ENCODE assay signal across 16 cellular contexts in the genomic region with DNA sequence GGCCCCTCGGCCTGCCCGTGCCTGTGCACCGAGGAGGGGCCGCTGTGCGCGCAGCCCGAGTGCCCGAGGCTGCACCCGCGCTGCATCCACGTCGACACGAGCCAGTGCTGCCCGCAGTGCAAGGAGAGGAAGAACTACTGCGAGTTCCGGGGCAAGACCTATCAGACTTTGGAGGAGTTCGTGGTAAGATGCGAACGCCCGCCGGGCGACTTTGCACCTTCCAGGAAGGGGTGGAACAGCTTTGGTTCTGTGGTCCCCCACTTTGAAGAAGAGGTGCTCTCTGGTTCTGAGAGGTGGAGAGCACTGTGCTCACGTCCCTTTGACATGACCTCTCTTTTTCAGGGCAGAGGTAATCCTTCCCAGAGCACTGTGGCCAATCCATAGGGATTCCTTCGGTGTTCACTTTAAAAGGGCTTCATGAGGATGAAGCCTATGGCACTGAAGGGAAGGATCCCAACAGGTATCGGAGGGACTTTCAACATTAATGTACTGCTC. TPM values are rescaled to one million over a fixed set of nuclear protein-coding genes. Genes with fewer than 3 reads are reported as not detected.
DNase-seq lines count a peak whose midpoint lies in the region; ATAC-seq and TF ChIP-seq lines count a peak whose summit lies in the region.
"Had no signal": no experiment of that assay in that cellular context is flagged by ENCODE, and none has a peak within 500 bp of the region (broad histone marks: within the 10 kb centered on the region; RNA-seq: fewer than 3 reads in every experiment).

No MANE protein-coding gene starts in this region.

- H4K20me1 ChIP-seq in SK-N-SH (ENCODE audit: insufficient read depth), result peaks cover 4% of the 10 kb centered on the region; the same call in 1 of the 2 replicates

- TF ChIP-seq CTCF in SK-N-SH (IDR thresholded peaks at IDR 0.05), result no peak
- TF ChIP-seq CTCF in esophagus squamous epithelium (IDR thresholded peaks at IDR 0.05), result no peak
- TF ChIP-seq CTCF in nephron (IDR thresholded peaks at IDR 0.05; ENCODE audit: unreplicated experiment in 3 of 3), result no peak
- no peak for TF ChIP-seq CTCF in type B pancreatic cell (conservative IDR thresholded peaks at IDR 0.05)

- CTCF ChIA-PET in SK-N-SH (lab: Yijun Ruan, JAX), result no interaction called here

- H3K4me3 ChIP-seq in SK-N-SH (ENCODE audit: low read depth in 2 of 2, low read length in 1 of 2) (no peak overlapping the region), esophagus squamous epithelium (peak overlapping the region; percentile 42 to 65 (median 54))
- H3K4me3 ChIP-seq: thyroid gland had no signal

- H3K9me3 ChIP-seq in SK-N-SH, result no peaks in the 10 kb centered on the region
- no peaks in the 10 kb centered on the region for H3K9me3 ChIP-seq in esophagus squamous epithelium
- H3K9me3 ChIP-seq: thyroid gland had no signal

- no peak overlapping the region for H3K27ac Mint-ChIP-seq in nephron
- no peak overlapping the region for H3K27ac Mint-ChIP-seq in type B pancreatic cell
- H3K27ac Mint-ChIP-seq: activated naive CD4-positive, alpha-beta T cell treated with anti-CD3 and anti-CD28 coated beads, Interleukin-2, amount 10 ng/mL, durations not matched to agents 7 days and 5 days; dendritic cell treated with granulocyte-macrophage colony-stimulating factor and Interleukin-4, amounts not matched to agents 40 ng/mL and 50 ng/mL, for 4 days; memory B cell had no signal

- no peaks in the 10 kb centered on the region for H3F3A ChIP-seq in SK-N-SH (replicated peaks; ENCODE audit: insufficient read depth)

- H3K4me3 Mint-ChIP-seq in nephron (peak overlapping the region; percentile 76 to 86 (median 78)), type B pancreatic cell (peak overlapping the region; percentile 60)
- H3K4me3 Mint-ChIP-seq: activated naive CD4-positive, alpha-beta T cell treated with anti-CD3 and anti-CD28 coated beads, Interleukin-2, amount 10 ng/mL, durations not matched to agents 7 days and 5 days; memory B cell had no signal

- H3K36me3 Mint-ChIP-seq in nephron (ENCODE audit: low read depth), result no peaks in the 10 kb centered on the region
- H3K36me3 Mint-ChIP-seq in type B pancreatic cell, result no peaks in the 10 kb centered on the region

- H3K27me3 ChIP-seq in SK-N-SH (ENCODE audit: insufficient read depth), result peaks cover 65% of the 10 kb centered on the region
- H3K27me3 ChIP-seq in esophagus squamous epithelium, result peaks cover 0 to 68% (median 0%) of the 10 kb centered on the region in 4 donors
- H3K27me3 ChIP-seq: thyroid gland had no signal

- H2AFZ ChIP-seq in SK-N-SH (ENCODE audit: low read depth), result no peak overlapping the region

- no peak for TF ChIP-seq RAD21 in SK-N-SH (IDR thresholded peaks at IDR 0.05; ENCODE audit: low read length)

- ATAC-seq in SK-N-SH treated with all-trans-retinoic acid at 6 μM for 48 hours, result no peak; the same call in 2 of the 3 replicates
- no peak for ATAC-seq in GM18870 (IDR thresholded peaks at IDR 0.05; ENCODE audit: unreplicated experiment)
- ATAC-seq: Panc1 had no signal

- WGBS in SK-N-SH (ENCODE audit: low lambda C conversion rate), result 3% methylated on average over 19 of the region's 25 CpGs
- WGBS in esophagus squamous epithelium, 2 donors, result 22 to 74% methylated on average over 3 to 17 of the region's 25 CpGs

- H3K27me3 Mint-ChIP-seq in nephron (ENCODE audit: low read depth) (peaks cover 85% of the 10 kb centered on the region), type B pancreatic cell (peaks cover 79% of the 10 kb centered on the region)

- intact Hi-C loops in esophagus squamous epithelium (cut with DNase I), result no loop called here

- TF ChIP-seq POLR2A in esophagus squamous epithelium (IDR thresholded peaks at IDR 0.05), result no peak

- no peak for TF ChIP-seq EP300 in SK-N-SH (IDR thresholded peaks at IDR 0.05; ENCODE audit: borderline replicate concordance in 1 of 2, low read depth in 1 of 2, low read length in 1 of 2)

- peak overlapping the region; percentile 8; the same call in 1 of the 2 replicates for H3K4me2 ChIP-seq in SK-N-SH

- peaks cover 5% of the 10 kb centered on the region for H3K9me3 Mint-ChIP-seq in nephron
- H3K9me3 Mint-ChIP-seq in type B pancreatic cell, result no peaks in the 10 kb centered on the region
- H3K9me3 Mint-ChIP-seq: activated naive CD4-positive, alpha-beta T cell treated with anti-CD3 and anti-CD28 coated beads, Interleukin-2, amount 10 ng/mL, durations not matched to agents 7 days and 5 days; dendritic cell treated with granulocyte-macrophage colony-stimulating factor and Interleukin-4, amounts not matched to agents 40 ng/mL and 50 ng/mL, for 4 days; memory B cell had no signal

- no peaks in the 10 kb centered on the region for H3K4me1 ChIP-seq in SK-N-SH (ENCODE audit: control insufficient read depth in 1 of 2, insufficient read depth in 2 of 2, low read depth in 1 of 2, low read length in 1 of 2)
- H3K4me1 ChIP-seq in esophagus squamous epithelium, result peaks cover 13 to 38% (median 16%) of the 10 kb centered on the region in 3 donors

- H3K27ac ChIP-seq in SK-N-SH (ENCODE audit: low read depth in 2 of 2, low read length in 1 of 2), result no peak overlapping the region
- H3K27ac ChIP-seq in esophagus squamous epithelium, result peak overlapping the region in 1 of 4 donors; percentile 38
- H3K27ac ChIP-seq: HL-60, thyroid gland had no signal

- H3K4me1 Mint-ChIP-seq in nephron, result peaks cover 12% of the 10 kb centered on the region
- peaks cover 6% of the 10 kb centered on the region for H3K4me1 Mint-ChIP-seq in type B pancreatic cell (ENCODE audit: unreplicated experiment)

- H3K36me3 ChIP-seq in SK-N-SH (replicated peaks in 1 of 2; ENCODE audit: control insufficient read depth in 1 of 2, insufficient read depth in 2 of 2, low read length in 1 of 2), result no peaks in the 10 kb centered on the region
- H3K36me3 ChIP-seq in esophagus squamous epithelium, result no peaks in the 10 kb centered on the region
- H3K36me3 ChIP-seq: thyroid gland had no signal

- no peaks in the 10 kb centered on the region for H3K9me2 ChIP-seq in SK-N-SH

- DNase-seq in SK-N-SH (no peak), esophagus squamous epithelium (lab: John Stamatoyannopoulos, UW) (no peak), type B pancreatic cell (ENCODE audit: extremely low spot score, unreplicated experiment) (no peak)
- no peak for DNase-seq in stimulated activated CD4-positive, alpha-beta T cell treated with anti-CD3 and anti-CD28 coated beads, Interleukin-4, amount 100 ng/mL, for 24 hours
- no peak for DNase-seq in stimulated activated CD4-positive, alpha-beta T cell treated with anti-CD3 and anti-CD28 coated beads, Interleukin-2, amount 100 ng/mL, for 24 hours
- DNase-seq: activated naive CD4-positive, alpha-beta T cell treated with anti-CD3 and anti-CD28 coated beads, Interleukin-2, amount 10 ng/mL, durations not matched to agents 7 days and 5 days; T-helper 2 cell had no signal

- POLR2A ChIA-PET in SK-N-SH (lab: Yijun Ruan, JAX), result no interaction called here

- H3K9ac ChIP-seq in SK-N-SH, result no peak overlapping the region

- H3K79me2 ChIP-seq in SK-N-SH (ENCODE audit: insufficient read depth), result no peaks in the 10 kb centered on the region

TF ChIP-seq in SK-N-SH, 30 proteins besides CTCF, POLR2A, EP300 and RAD21 (continues in another document):
- TF ChIP-seq SIN3A (IDR thresholded peaks at IDR 0.05; ENCODE audit: borderline replicate concordance, low read depth, low read length), result no peak
- no peak for TF ChIP-seq TAF1 (IDR thresholded peaks at IDR 0.05; ENCODE audit: borderline replicate concordance, low read depth, low read length)
- no peak for TF ChIP-seq EZH2phosphoT487 (IDR thresholded peaks at IDR 0.05; ENCODE audit: borderline replicate concordance, low read depth)
- TF ChIP-seq TEAD4 (IDR thresholded peaks at IDR 0.05; ENCODE audit: borderline replicate concordance, insufficient read depth), result no peak
- no peak for TF ChIP-seq FOXJ3 (CRISPR knock-in tag; IDR thresholded peaks at IDR 0.05)
- no peak for TF ChIP-seq ELF1 (IDR thresholded peaks at IDR 0.05)
- TF ChIP-seq TCF12 (IDR thresholded peaks at IDR 0.05), result no peak
- TF ChIP-seq, protein P1, sequence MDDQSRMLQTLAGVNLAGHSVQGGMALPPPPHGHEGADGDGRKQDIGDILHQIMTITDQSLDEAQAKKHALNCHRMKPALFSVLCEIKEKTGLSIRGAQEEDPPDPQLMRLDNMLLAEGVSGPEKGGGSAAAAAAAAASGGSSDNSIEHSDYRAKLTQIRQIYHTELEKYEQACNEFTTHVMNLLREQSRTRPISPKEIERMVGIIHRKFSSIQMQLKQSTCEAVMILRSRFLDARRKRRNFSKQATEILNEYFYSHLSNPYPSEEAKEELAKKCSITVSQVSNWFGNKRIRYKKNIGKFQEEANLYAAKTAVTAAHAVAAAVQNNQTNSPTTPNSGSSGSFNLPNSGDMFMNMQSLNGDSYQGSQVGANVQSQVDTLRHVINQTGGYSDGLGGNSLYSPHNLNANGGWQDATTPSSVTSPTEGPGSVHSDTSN (IDR thresholded peaks at IDR 0.05), result no peak
- no peak for TF ChIP-seq CHD2 (IDR thresholded peaks at IDR 0.05; ENCODE audit: low read length, partially characterized antibody)

TF ChIP-seq in SK-N-SH treated with all-trans-retinoic acid at 6 μM for 48 hours, 23 proteins besides CTCF, POLR2A, EP300 and RAD21:
- TF ChIP-seq, protein P2, sequence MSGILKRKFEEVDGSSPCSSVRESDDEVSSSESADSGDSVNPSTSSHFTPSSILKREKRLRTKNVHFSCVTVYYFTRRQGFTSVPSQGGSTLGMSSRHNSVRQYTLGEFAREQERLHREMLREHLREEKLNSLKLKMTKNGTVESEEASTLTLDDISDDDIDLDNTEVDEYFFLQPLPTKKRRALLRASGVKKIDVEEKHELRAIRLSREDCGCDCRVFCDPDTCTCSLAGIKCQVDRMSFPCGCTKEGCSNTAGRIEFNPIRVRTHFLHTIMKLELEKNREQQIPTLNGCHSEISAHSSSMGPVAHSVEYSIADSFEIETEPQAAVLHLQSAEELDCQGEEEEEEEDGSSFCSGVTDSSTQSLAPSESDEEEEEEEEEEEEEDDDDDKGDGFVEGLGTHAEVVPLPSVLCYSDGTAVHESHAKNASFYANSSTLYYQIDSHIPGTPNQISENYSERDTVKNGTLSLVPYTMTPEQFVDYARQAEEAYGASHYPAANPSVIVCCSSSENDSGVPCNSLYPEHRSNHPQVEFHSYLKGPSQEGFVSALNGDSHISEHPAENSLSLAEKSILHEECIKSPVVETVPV (CRISPR knock-in tag; IDR thresholded peaks at IDR 0.05), result no peak
TF ChIP-seq in SK-N-SH treated with all-trans-retinoic acid at 6 μM for 48 hours: peak in this region for 0.

RNA-seq across cellular contexts. Expression of a gene that starts 2.6 kb away (rescaled TPM):
- polyA plus RNA-seq in SK-N-SH (2012; rRNA removed), result not detected in 2 replicates
- under 0.01 TPM in 1 of 2 replicates, not detected in the other for polyA plus RNA-seq in SK-N-SH (2012; cell fraction: cytosol; rRNA removed)
- polyA plus RNA-seq in SK-N-SH (2012; cell fraction: nucleus; rRNA removed), result not detected in 2 replicates
- under 1 TPM; under 0.01 to 0.19 (median 0.09) TPM for total RNA-seq in esophagus squamous epithelium
- 0.33 and 0.60 TPM in 2 replicates for total RNA-seq in type B pancreatic cell (ENCODE audit: low replicate concordance)
- total RNA-seq: A673 had no signal

Comparison
In these comparisons a context has a peak if more than half of its experiments do, and no peak if none do; other contexts are left out.
1. H3K4me3 ChIP-seq: peak in esophagus squamous epithelium (4 of 4); none in SK-N-SH (0 of 2).